Comparison of ENCODE assay signal across 1 cellular context in the genomic region with DNA sequence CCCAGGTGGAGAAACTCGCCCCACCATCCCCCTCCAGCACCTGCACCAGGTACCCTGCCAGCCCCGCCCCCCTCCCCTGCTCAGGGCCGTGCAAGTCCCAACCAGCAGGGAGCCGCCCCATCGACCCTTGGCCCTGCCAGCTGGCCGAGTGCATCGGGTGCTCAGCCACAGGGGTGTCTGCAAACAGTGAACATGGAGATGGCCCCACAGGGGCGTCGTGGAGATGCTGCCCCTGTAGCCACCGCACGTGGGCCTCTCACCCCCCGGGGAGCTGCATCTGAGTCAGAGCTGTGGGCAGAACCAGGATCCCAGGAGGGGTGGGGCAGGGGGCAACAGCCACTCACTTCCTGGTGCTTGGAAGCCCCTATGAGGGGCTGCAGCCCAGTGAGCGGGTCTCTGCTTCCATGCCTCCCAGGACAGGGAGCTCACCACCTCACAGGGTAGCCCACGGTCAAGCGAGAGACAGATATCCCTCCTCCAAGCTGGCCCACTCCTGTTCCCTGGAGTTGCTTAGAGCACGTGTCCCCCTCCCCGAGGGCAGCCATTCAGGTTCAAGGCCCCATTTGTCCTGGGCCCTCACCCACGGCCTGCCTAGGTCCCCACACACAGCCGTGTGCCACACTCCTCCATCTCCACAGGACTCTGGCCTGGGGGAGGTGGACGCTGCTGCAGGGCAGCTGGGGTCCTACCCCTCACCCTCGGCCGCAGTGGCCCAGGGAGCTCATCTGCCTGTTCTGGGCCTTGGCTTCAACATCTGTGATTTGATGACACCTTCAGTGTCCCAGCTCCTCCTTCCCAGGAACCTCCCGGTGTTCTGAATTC.
TF ChIP-seq lines count a peak whose summit lies in the region.

No MANE protein-coding gene starts in this region.

TF ChIP-seq in HepG2, 621 proteins besides CTCF, POLR2A, EP300 and RAD21 (continued from another document and continues in another):
- TF ChIP-seq, protein P1, sequence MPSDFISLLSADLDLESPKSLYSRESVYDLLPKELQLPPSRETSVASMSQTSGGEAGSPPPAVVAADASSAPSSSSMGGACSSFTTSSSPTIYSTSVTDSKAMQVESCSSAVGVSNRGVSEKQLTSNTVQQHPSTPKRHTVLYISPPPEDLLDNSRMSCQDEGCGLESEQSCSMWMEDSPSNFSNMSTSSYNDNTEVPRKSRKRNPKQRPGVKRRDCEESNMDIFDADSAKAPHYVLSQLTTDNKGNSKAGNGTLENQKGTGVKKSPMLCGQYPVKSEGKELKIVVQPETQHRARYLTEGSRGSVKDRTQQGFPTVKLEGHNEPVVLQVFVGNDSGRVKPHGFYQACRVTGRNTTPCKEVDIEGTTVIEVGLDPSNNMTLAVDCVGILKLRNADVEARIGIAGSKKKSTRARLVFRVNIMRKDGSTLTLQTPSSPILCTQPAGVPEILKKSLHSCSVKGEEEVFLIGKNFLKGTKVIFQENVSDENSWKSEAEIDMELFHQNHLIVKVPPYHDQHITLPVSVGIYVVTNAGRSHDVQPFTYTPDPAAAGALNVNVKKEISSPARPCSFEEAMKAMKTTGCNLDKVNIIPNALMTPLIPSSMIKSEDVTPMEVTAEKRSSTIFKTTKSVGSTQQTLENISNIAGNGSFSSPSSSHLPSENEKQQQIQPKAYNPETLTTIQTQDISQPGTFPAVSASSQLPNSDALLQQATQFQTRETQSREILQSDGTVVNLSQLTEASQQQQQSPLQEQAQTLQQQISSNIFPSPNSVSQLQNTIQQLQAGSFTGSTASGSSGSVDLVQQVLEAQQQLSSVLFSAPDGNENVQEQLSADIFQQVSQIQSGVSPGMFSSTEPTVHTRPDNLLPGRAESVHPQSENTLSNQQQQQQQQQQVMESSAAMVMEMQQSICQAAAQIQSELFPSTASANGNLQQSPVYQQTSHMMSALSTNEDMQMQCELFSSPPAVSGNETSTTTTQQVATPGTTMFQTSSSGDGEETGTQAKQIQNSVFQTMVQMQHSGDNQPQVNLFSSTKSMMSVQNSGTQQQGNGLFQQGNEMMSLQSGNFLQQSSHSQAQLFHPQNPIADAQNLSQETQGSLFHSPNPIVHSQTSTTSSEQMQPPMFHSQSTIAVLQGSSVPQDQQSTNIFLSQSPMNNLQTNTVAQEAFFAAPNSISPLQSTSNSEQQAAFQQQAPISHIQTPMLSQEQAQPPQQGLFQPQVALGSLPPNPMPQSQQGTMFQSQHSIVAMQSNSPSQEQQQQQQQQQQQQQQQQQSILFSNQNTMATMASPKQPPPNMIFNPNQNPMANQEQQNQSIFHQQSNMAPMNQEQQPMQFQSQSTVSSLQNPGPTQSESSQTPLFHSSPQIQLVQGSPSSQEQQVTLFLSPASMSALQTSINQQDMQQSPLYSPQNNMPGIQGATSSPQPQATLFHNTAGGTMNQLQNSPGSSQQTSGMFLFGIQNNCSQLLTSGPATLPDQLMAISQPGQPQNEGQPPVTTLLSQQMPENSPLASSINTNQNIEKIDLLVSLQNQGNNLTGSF (CRISPR knock-in tag; IDR thresholded peaks at IDR 0.05) = no peak
- TF ChIP-seq ZFX (CRISPR knock-in tag; IDR thresholded peaks at IDR 0.05; ENCODE audit: low read depth) (peak; percentile 59; the same call in 1 of the 2 replicates), PCBP2 (optimal IDR thresholded peaks at IDR 0.05; ENCODE audit: low read depth, low read length, poor library complexity, severe bottlenecking) (no peak), DNMT3B (CRISPR knock-in tag; conservative IDR thresholded peaks at IDR 0.05) (no peak), SRY (CRISPR knock-in tag; IDR thresholded peaks at IDR 0.05) (0 out of 2 replicates have a peak, but pooled peaks have one; percentile 34), ZBTB21 (CRISPR knock-in tag; IDR thresholded peaks at IDR 0.05) (no peak), ZMYM4 (CRISPR knock-in tag; IDR thresholded peaks at IDR 0.05) (peak; percentile 62; the same call in 1 of the 2 replicates), MED8 (CRISPR knock-in tag; IDR thresholded peaks at IDR 0.05; ENCODE audit: insufficient replicate concordance) (no peak), AGO2 (optimal IDR thresholded peaks at IDR 0.05; ENCODE audit: low read depth, low read length) (no peak), FOXO1 (CRISPR knock-in tag; IDR thresholded peaks at IDR 0.05) (no peak), ZNF781 (CRISPR knock-in tag; IDR thresholded peaks at IDR 0.05; ENCODE audit: borderline replicate concordance, not compliant biosample characterization) (no peak), CCAR2 (optimal IDR thresholded peaks at IDR 0.05; ENCODE audit: low read depth, low read length) (no peak), ZNF24 (IDR thresholded peaks at IDR 0.05) (no peak), RNF2 (conservative IDR thresholded peaks at IDR 0.05; ENCODE audit: low read depth) (peak; percentile 77), ZNF12 (CRISPR knock-in tag; IDR thresholded peaks at IDR 0.05) (no peak), MATR3 (CRISPR knock-in tag; IDR thresholded peaks at IDR 0.05) (no peak), MXD4 (CRISPR knock-in tag; IDR thresholded peaks at IDR 0.05) (no peak), ZNF207 (IDR thresholded peaks at IDR 0.05; ENCODE audit: borderline replicate concordance) (no peak), ELF3 (CRISPR knock-in tag; IDR thresholded peaks at IDR 0.05) (no peak), RAD51 (IDR thresholded peaks at IDR 0.05; ENCODE audit: borderline replicate concordance) (no peak), ARNT2 (CRISPR knock-in tag; IDR thresholded peaks at IDR 0.05; ENCODE audit: low read depth) (no peak), ZNF3 (CRISPR knock-in tag; IDR thresholded peaks at IDR 0.05) (no peak), ZNF20 (CRISPR knock-in tag; IDR thresholded peaks at IDR 0.05) (no peak)
- TF ChIP-seq, protein P2, sequence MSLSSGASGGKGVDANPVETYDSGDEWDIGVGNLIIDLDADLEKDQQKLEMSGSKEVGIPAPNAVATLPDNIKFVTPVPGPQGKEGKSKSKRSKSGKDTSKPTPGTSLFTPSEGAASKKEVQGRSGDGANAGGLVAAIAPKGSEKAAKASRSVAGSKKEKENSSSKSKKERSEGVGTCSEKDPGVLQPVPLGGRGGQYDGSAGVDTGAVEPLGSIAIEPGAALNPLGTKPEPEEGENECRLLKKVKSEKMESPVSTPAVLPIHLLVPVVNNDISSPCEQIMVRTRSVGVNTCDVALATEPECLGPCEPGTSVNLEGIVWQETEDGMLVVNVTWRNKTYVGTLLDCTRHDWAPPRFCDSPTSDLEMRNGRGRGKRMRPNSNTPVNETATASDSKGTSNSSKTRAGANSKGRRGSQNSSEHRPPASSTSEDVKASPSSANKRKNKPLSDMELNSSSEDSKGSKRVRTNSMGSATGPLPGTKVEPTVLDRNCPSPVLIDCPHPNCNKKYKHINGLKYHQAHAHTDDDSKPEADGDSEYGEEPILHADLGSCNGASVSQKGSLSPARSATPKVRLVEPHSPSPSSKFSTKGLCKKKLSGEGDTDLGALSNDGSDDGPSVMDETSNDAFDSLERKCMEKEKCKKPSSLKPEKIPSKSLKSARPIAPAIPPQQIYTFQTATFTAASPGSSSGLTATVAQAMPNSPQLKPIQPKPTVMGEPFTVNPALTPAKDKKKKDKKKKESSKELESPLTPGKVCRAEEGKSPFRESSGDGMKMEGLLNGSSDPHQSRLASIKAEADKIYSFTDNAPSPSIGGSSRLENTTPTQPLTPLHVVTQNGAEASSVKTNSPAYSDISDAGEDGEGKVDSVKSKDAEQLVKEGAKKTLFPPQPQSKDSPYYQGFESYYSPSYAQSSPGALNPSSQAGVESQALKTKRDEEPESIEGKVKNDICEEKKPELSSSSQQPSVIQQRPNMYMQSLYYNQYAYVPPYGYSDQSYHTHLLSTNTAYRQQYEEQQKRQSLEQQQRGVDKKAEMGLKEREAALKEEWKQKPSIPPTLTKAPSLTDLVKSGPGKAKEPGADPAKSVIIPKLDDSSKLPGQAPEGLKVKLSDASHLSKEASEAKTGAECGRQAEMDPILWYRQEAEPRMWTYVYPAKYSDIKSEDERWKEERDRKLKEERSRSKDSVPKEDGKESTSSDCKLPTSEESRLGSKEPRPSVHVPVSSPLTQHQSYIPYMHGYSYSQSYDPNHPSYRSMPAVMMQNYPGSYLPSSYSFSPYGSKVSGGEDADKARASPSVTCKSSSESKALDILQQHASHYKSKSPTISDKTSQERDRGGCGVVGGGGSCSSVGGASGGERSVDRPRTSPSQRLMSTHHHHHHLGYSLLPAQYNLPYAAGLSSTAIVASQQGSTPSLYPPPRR (CRISPR knock-in tag; IDR thresholded peaks at IDR 0.05; ENCODE audit: borderline replicate concordance) = no peak
- TF ChIP-seq, protein P3, sequence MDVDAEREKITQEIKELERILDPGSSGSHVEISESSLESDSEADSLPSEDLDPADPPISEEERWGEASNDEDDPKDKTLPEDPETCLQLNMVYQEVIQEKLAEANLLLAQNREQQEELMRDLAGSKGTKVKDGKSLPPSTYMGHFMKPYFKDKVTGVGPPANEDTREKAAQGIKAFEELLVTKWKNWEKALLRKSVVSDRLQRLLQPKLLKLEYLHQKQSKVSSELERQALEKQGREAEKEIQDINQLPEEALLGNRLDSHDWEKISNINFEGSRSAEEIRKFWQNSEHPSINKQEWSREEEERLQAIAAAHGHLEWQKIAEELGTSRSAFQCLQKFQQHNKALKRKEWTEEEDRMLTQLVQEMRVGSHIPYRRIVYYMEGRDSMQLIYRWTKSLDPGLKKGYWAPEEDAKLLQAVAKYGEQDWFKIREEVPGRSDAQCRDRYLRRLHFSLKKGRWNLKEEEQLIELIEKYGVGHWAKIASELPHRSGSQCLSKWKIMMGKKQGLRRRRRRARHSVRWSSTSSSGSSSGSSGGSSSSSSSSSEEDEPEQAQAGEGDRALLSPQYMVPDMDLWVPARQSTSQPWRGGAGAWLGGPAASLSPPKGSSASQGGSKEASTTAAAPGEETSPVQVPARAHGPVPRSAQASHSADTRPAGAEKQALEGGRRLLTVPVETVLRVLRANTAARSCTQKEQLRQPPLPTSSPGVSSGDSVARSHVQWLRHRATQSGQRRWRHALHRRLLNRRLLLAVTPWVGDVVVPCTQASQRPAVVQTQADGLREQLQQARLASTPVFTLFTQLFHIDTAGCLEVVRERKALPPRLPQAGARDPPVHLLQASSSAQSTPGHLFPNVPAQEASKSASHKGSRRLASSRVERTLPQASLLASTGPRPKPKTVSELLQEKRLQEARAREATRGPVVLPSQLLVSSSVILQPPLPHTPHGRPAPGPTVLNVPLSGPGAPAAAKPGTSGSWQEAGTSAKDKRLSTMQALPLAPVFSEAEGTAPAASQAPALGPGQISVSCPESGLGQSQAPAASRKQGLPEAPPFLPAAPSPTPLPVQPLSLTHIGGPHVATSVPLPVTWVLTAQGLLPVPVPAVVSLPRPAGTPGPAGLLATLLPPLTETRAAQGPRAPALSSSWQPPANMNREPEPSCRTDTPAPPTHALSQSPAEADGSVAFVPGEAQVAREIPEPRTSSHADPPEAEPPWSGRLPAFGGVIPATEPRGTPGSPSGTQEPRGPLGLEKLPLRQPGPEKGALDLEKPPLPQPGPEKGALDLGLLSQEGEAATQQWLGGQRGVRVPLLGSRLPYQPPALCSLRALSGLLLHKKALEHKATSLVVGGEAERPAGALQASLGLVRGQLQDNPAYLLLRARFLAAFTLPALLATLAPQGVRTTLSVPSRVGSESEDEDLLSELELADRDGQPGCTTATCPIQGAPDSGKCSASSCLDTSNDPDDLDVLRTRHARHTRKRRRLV (CRISPR knock-in tag; IDR thresholded peaks at IDR 0.05) = no peak
- TF ChIP-seq, protein P4, sequence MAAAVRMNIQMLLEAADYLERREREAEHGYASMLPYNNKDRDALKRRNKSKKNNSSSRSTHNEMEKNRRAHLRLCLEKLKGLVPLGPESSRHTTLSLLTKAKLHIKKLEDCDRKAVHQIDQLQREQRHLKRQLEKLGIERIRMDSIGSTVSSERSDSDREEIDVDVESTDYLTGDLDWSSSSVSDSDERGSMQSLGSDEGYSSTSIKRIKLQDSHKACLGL (CRISPR knock-in tag; IDR thresholded peaks at IDR 0.05) = peak; percentile 27
- TF ChIP-seq, protein P5, sequence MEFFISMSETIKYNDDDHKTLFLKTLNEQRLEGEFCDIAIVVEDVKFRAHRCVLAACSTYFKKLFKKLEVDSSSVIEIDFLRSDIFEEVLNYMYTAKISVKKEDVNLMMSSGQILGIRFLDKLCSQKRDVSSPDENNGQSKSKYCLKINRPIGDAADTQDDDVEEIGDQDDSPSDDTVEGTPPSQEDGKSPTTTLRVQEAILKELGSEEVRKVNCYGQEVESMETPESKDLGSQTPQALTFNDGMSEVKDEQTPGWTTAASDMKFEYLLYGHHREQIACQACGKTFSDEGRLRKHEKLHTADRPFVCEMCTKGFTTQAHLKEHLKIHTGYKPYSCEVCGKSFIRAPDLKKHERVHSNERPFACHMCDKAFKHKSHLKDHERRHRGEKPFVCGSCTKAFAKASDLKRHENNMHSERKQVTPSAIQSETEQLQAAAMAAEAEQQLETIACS (CRISPR knock-in tag; IDR thresholded peaks at IDR 0.05) = no peak
- TF ChIP-seq, protein P6, sequence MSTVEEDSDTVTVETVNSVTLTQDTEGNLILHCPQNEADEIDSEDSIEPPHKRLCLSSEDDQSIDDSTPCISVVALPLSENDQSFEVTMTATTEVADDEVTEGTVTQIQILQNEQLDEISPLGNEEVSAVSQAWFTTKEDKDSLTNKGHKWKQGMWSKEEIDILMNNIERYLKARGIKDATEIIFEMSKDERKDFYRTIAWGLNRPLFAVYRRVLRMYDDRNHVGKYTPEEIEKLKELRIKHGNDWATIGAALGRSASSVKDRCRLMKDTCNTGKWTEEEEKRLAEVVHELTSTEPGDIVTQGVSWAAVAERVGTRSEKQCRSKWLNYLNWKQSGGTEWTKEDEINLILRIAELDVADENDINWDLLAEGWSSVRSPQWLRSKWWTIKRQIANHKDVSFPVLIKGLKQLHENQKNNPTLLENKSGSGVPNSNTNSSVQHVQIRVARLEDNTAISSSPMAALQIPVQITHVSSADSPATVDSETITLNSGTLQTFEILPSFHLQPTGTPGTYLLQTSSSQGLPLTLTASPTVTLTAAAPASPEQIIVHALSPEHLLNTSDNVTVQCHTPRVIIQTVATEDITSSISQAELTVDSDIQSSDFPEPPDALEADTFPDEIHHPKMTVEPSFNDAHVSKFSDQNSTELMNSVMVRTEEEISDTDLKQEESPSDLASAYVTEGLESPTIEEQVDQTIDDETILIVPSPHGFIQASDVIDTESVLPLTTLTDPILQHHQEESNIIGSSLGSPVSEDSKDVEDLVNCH (CRISPR knock-in tag; IDR thresholded peaks at IDR 0.05) = no peak
- TF ChIP-seq, protein P7, sequence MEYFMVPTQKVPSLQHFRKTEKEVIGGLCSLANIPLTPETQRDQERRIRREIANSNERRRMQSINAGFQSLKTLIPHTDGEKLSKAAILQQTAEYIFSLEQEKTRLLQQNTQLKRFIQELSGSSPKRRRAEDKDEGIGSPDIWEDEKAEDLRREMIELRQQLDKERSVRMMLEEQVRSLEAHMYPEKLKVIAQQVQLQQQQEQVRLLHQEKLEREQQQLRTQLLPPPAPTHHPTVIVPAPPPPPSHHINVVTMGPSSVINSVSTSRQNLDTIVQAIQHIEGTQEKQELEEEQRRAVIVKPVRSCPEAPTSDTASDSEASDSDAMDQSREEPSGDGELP (IDR thresholded peaks at IDR 0.05; ENCODE audit: borderline replicate concordance, low read depth) = peak; percentile 97
- TF ChIP-seq, protein P8, sequence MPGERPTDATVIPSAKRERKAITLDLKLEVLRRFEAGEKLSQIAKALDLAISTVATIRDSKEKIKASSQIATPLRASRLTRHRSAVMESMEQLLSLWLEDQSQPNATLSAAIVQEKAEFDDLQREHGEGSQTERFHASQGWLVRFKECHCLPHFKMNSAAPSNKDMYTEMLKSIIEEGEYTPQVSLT (CRISPR knock-in tag; IDR thresholded peaks at IDR 0.05; ENCODE audit: borderline replicate concordance, low read depth) = no peak
- TF ChIP-seq, protein P9, sequence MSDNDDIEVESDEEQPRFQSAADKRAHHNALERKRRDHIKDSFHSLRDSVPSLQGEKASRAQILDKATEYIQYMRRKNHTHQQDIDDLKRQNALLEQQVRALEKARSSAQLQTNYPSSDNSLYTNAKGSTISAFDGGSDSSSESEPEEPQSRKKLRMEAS (IDR thresholded peaks at IDR 0.05) = peak; percentile 98
